5 cellular contexts compared by ENCODE assay signal in the genomic region with DNA sequence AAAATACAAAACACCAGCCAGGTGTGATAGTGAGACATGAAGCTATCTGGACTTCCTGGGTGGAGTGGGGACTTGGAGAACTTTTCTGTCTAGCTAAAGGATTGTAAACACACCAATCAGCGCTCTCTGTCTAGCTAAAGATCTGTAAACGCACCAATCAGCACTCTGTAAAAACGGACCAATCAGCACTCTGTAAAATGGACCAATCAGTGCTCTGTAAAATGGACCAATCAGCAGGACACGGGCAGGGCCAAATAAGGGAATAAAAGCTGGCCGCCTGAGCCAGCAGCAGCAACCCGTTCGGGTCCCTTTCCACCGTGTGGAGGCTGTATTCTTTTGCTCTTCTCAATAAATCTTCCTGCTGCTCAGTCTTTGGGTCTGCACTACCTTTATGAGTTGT. TPM values are rescaled to one million over a fixed set of nuclear protein-coding genes. Genes with fewer than 3 reads are reported as not detected.
"Had no signal": no experiment of that assay in that cellular context is flagged by ENCODE, and none has a peak within 500 bp of the region (broad histone marks: within the 10 kb centered on the region; RNA-seq: fewer than 3 reads in every experiment).

No MANE protein-coding gene starts in this region.

RNA-seq across cellular contexts. Expression of a gene that starts 12.9 kb away (rescaled TPM):
- total RNA-seq: GM23338, H4, H7, HT-29, IMR-90 had no signal
- polyA plus RNA-seq: GM23338, IMR-90 had no signal
